19 cellular contexts compared by ENCODE assay signal in genomic region chr13:32168136-32168535, GRCh38.
A peak's percentile ranks its signal among the peaks of the same experiment; 100 is the strongest.
DNase-seq lines count a peak whose midpoint lies in the region; ATAC-seq and TF ChIP-seq lines count a peak whose summit lies in the region.
"Had no signal": no experiment of that assay in that cellular context is flagged by ENCODE, and none has a peak within 500 bp of the region (broad histone marks: within the 10 kb centered on the region; RNA-seq: fewer than 3 reads in every experiment).

No MANE protein-coding gene starts in this region.

- DNase-seq in heart left ventricle (no peak), right atrium auricular region (ENCODE audit: low spot score) (no peak), Caco-2 (peak; percentile 59 to 65), astrocyte of the hippocampus (ENCODE audit: low read depth, low spot score) (peak; percentile 17), mesothelial cell of epicardium (ENCODE audit: low spot score in 2 of 2, unreplicated experiment in 2 of 2) (no peak), left lung (no peak), NCI-H774 (lab: John Stamatoyannopoulos, UW) (no peak), NCI-H187 (lab: John Stamatoyannopoulos, UW) (no peak)
- DNase-seq: 8988T; Calu3; CD4-positive, alpha-beta memory T cell; DMS79 treated with DMSO at 0.1 percent for 48 hours; GF-D8; GOT3; H7; HFFc6 had no signal

- CTCF ChIA-PET in Caco-2 (lab: Charles Lee), result no interaction called here

- WGBS in heart left ventricle, 4 donors, result 54 to 67% (median 57%) methylated on average over 1 of the region's 1 CpG

- no peak overlapping the region for H3K4me3 ChIP-seq in heart left ventricle
- no peak overlapping the region for H3K4me3 ChIP-seq in right atrium auricular region
- H3K4me3 ChIP-seq in Caco-2 (ENCODE audit: low read depth, low read length), result no peak overlapping the region
- H3K4me3 ChIP-seq in left lung, result no peak overlapping the region
- H3K4me3 ChIP-seq: BLaER1 had no signal

- H3K9me3 ChIP-seq in heart left ventricle (no peaks in the 10 kb centered on the region), right atrium auricular region (no peaks in the 10 kb centered on the region), Caco-2 (no peaks in the 10 kb centered on the region), left lung (no peaks in the 10 kb centered on the region)
- H3K9me3 ChIP-seq: BLaER1 had no signal

- H3K4me3 Mint-ChIP-seq in Caco-2 (ENCODE audit: unreplicated experiment) (peak overlapping the region; percentile 43), mesothelial cell of epicardium (no peak overlapping the region)
- H3K4me3 Mint-ChIP-seq: CD14-positive monocyte; CD4-positive, alpha-beta memory T cell; HFFc6 had no signal

- intact Hi-C loops in heart left ventricle (cut with DNase I), result loop anchor here in 3 of 10 donors (5.0 to 10.0 kb wide), 3 partner anchors 34 to 253 kb away; partner anchors contain the start of gene FRY (in 1 of the 3)
- intact Hi-C loops in Caco-2 (cut with micrococcal nuclease; ENCODE audit: unreplicated experiment), result loop anchor here (1.0 to 5.0 kb wide), 6 partner anchors 27 to 142 kb away; partner anchors contain the start of gene FRY
- intact Hi-C loops in left lung (cut with DNase I), result no loop called here

- H3K27me3 Mint-ChIP-seq in Caco-2 (ENCODE audit: insufficient read depth, unreplicated experiment), result no peaks in the 10 kb centered on the region
- H3K27me3 Mint-ChIP-seq in mesothelial cell of epicardium (ENCODE audit: low read depth), result no peaks in the 10 kb centered on the region
- H3K27me3 Mint-ChIP-seq: CD4-positive, alpha-beta memory T cell had no signal

- peaks cover 13% of the 10 kb centered on the region for H3K36me3 Mint-ChIP-seq in Caco-2 (ENCODE audit: insufficient read depth, unreplicated experiment)
- peaks cover 8% of the 10 kb centered on the region for H3K36me3 Mint-ChIP-seq in mesothelial cell of epicardium

- POLR2A ChIA-PET in Caco-2 (lab: Charles Lee), result interaction anchor here (1.1 kb wide), 1 partner anchor 137 kb away, joined by 3 read pairs; the partner anchor contains the start of gene FRY

- BruUV-seq in Caco-2 (replicated peaks; lab: Mats Ljungman, UMichigan), result no TSS peak

- peak overlapping the region; percentile 91 for H3K27ac Mint-ChIP-seq in Caco-2 (ENCODE audit: unreplicated experiment)
- peak overlapping the region; percentile 35 for H3K27ac Mint-ChIP-seq in mesothelial cell of epicardium
- H3K27ac Mint-ChIP-seq: CD4-positive, alpha-beta memory T cell; HFFc6 had no signal

- H3K27me3 ChIP-seq in heart left ventricle (no peaks in the 10 kb centered on the region), right atrium auricular region (no peaks in the 10 kb centered on the region), Caco-2 (replicated peaks; ENCODE audit: control insufficient read depth, insufficient read depth, low read length) (no peaks in the 10 kb centered on the region), left lung (no peaks in the 10 kb centered on the region)
- H3K27me3 ChIP-seq: BLaER1 had no signal

- H3K4me1 Mint-ChIP-seq in Caco-2 (ENCODE audit: low read depth, unreplicated experiment) (peaks cover 54% of the 10 kb centered on the region), mesothelial cell of epicardium (peaks cover 34% of the 10 kb centered on the region)

- ATAC-seq in heart left ventricle, result no peak
- ATAC-seq in left lung, result no peak
- ATAC-seq: HCT116 had no signal

- H3K27ac ChIP-seq in heart left ventricle, result peak overlapping the region in 7 of 12 donors; percentile 33 to 74 (median 63)
- peak overlapping the region in 1 of 2 donors; percentile 57 for H3K27ac ChIP-seq in right atrium auricular region
- H3K27ac ChIP-seq in left lung, result no peak overlapping the region
- H3K27ac ChIP-seq: BLaER1 had no signal

- no peak for TF ChIP-seq POLR2A in heart left ventricle (IDR thresholded peaks at IDR 0.05)

- H3K9me3 Mint-ChIP-seq in Caco-2 (ENCODE audit: unreplicated experiment) (no peaks in the 10 kb centered on the region), mesothelial cell of epicardium (no peaks in the 10 kb centered on the region)
- H3K9me3 Mint-ChIP-seq: HFFc6 had no signal

- TF ChIP-seq CTCF in heart left ventricle (IDR thresholded peaks at IDR 0.05), result no peak
- no peak for TF ChIP-seq CTCF in right atrium auricular region (IDR thresholded peaks at IDR 0.05)
- no peak for TF ChIP-seq CTCF in Caco-2 (IDR thresholded peaks at IDR 0.05; ENCODE audit: insufficient read depth in 1 of 2, low read depth in 1 of 2, low read length in 1 of 2, severe bottlenecking in 1 of 2, unreplicated experiment in 1 of 2)
- TF ChIP-seq CTCF in mesothelial cell of epicardium (IDR thresholded peaks at IDR 0.05; ENCODE audit: unreplicated experiment), result no peak
- TF ChIP-seq CTCF in left lung (IDR thresholded peaks at IDR 0.05), result no peak

- peaks cover 0 to 61% (median 24%) of the 10 kb centered on the region in 12 donors for H3K4me1 ChIP-seq in heart left ventricle
- peaks cover 0 to 35% of the 10 kb centered on the region in 2 donors for H3K4me1 ChIP-seq in right atrium auricular region
- H3K4me1 ChIP-seq in Caco-2, result peaks cover 61% of the 10 kb centered on the region
- no peaks in the 10 kb centered on the region for H3K4me1 ChIP-seq in left lung
- H3K4me1 ChIP-seq: BLaER1 had no signal

- H3K36me3 ChIP-seq in heart left ventricle (peaks cover 0 to 32% (median 8%) of the 10 kb centered on the region in 9 donors), right atrium auricular region (peaks cover 11% of the 10 kb centered on the region), Caco-2 (ENCODE audit: control insufficient read depth, insufficient read depth, low read length) (no peaks in the 10 kb centered on the region; the same call in 1 of the 2 replicates), left lung (peaks cover 0 to 7% of the 10 kb centered on the region in 2 donors)
- H3K36me3 ChIP-seq: BLaER1 had no signal

Comparison
In these comparisons a context has a peak if more than half of its experiments do, and no peak if none do; other contexts are left out.
1. DNase-seq: peak in Caco-2 (2 of 2) and astrocyte of the hippocampus (single experiment); none in heart left ventricle (0 of 5), right atrium auricular region (single experiment), mesothelial cell of epicardium (0 of 2), left lung (0 of 2), NCI-H774 (single experiment) and NCI-H187 (0 of 2).
2. H3K27ac ChIP-seq: peak in heart left ventricle (7 of 12); none in left lung (0 of 2).